In genomic region chr9:34426340-34427074, GRCh38 we compare ENCODE assay signal across 21 cellular contexts. TPM values are rescaled to one million over a fixed set of nuclear protein-coding genes. Genes with fewer than 3 reads are reported as not detected.
"Had no signal": no experiment of that assay in that cellular context is flagged by ENCODE, and none has a peak within 500 bp of the region (broad histone marks: within the 10 kb centered on the region; RNA-seq: fewer than 3 reads in every experiment).

No MANE protein-coding gene starts in this region.

- H3K4me3 Mint-ChIP-seq: activated CD4-positive, alpha-beta memory T cell treated with anti-CD3 and anti-CD28 coated beads, Interleukin-2, amount 10 ng/mL, durations not matched to agents 7 days and 5 days; activated CD4-positive, alpha-beta T cell treated with anti-CD3 and anti-CD28 coated beads, Interleukin-2, amount 10 ng/mL, durations not matched to agents 24 days and 14 days; activated naive CD4-positive, alpha-beta T cell treated with anti-CD3 and anti-CD28 coated beads, Interleukin-2, amount 10 ng/mL, durations not matched to agents 7 days and 5 days; activated T-cell treated with anti-CD3 and anti-CD28 coated beads, Interleukin-2, amount 50 U/mL, for 72 hours; mesothelial cell of epicardium; naive thymus-derived CD8-positive, alpha-beta T cell; stimulated activated naive B cell treated with anti-CD40 and anti-IgM and Interleukin-4, amounts not matched to agents 10 μg/mL and 1 μg/mL and 100 μg/mL, for 72 hours; T-helper 17 cell had no signal

- H3K27me3 Mint-ChIP-seq: activated CD4-positive, alpha-beta memory T cell treated with anti-CD3 and anti-CD28 coated beads, Interleukin-2, amount 10 ng/mL, durations not matched to agents 7 days and 5 days; activated CD4-positive, alpha-beta T cell treated with anti-CD3 and anti-CD28 coated beads, Interleukin-2, amount 10 ng/mL, durations not matched to agents 24 days and 14 days; activated naive CD4-positive, alpha-beta T cell treated with anti-CD3 and anti-CD28 coated beads, Interleukin-2, amount 10 ng/mL, durations not matched to agents 7 days and 5 days; naive thymus-derived CD8-positive, alpha-beta T cell; stimulated activated naive B cell treated with anti-CD40 and anti-IgM and Interleukin-4, amounts not matched to agents 10 μg/mL and 1 μg/mL and 100 μg/mL, for 72 hours; T-helper 17 cell had no signal

- H3K27ac Mint-ChIP-seq: activated CD4-positive, alpha-beta memory T cell treated with anti-CD3 and anti-CD28 coated beads, Interleukin-2, amount 10 ng/mL, durations not matched to agents 7 days and 5 days; activated CD4-positive, alpha-beta T cell treated with anti-CD3 and anti-CD28 coated beads, Interleukin-2, amount 10 ng/mL, durations not matched to agents 24 days and 14 days; activated naive CD4-positive, alpha-beta T cell treated with anti-CD3 and anti-CD28 coated beads, Interleukin-2, amount 10 ng/mL, durations not matched to agents 7 days and 5 days; activated T-cell treated with anti-CD3 and anti-CD28 coated beads, Interleukin-2, amount 50 U/mL, for 72 hours; mesothelial cell of epicardium; stimulated activated naive B cell treated with anti-CD40 and anti-IgM and Interleukin-4, amounts not matched to agents 10 μg/mL and 1 μg/mL and 100 μg/mL, for 72 hours; T-helper 17 cell had no signal

- H3K36me3 Mint-ChIP-seq: activated naive CD4-positive, alpha-beta T cell treated with anti-CD3 and anti-CD28 coated beads, Interleukin-2, amount 10 ng/mL, durations not matched to agents 7 days and 5 days; mesothelial cell of epicardium had no signal

- H3K9me3 Mint-ChIP-seq: activated CD4-positive, alpha-beta memory T cell treated with anti-CD3 and anti-CD28 coated beads, Interleukin-2, amount 10 ng/mL, durations not matched to agents 7 days and 5 days; activated CD4-positive, alpha-beta T cell treated with anti-CD3 and anti-CD28 coated beads, Interleukin-2, amount 10 ng/mL, durations not matched to agents 24 days and 14 days; activated naive CD4-positive, alpha-beta T cell treated with anti-CD3 and anti-CD28 coated beads, Interleukin-2, amount 10 ng/mL, durations not matched to agents 7 days and 5 days; activated T-cell treated with anti-CD3 and anti-CD28 coated beads, Interleukin-2, amount 50 U/mL, for 72 hours; mesothelial cell of epicardium; naive thymus-derived CD8-positive, alpha-beta T cell; stimulated activated naive B cell treated with anti-CD40 and anti-IgM and Interleukin-4, amounts not matched to agents 10 μg/mL and 1 μg/mL and 100 μg/mL, for 72 hours had no signal

- DNase-seq: activated CD4-positive, alpha-beta memory T cell treated with anti-CD3 and anti-CD28 coated beads, Interleukin-2, amount 10 ng/mL, durations not matched to agents 7 days and 5 days; activated CD4-positive, alpha-beta T cell treated with anti-CD3 and anti-CD28 coated beads, Interleukin-2, amount 10 ng/mL, durations not matched to agents 24 days and 14 days; activated effector memory CD4-positive, alpha-beta T cell treated with anti-CD3 and anti-CD28 coated beads, Interleukin-2, amount 50 U/mL, for 16 hours; activated naive CD4-positive, alpha-beta T cell treated with anti-CD3 and anti-CD28 coated beads, Interleukin-2, amount 10 ng/mL, durations not matched to agents 7 days and 5 days; activated T-cell treated with anti-CD3 and anti-CD28 coated beads, Interleukin-2, amount 50 U/mL, for 72 hours; amygdala; cerebellar nuclear complex; foreskin melanocyte; left ventricle myocardium inferior; naive thymus-derived CD8-positive, alpha-beta T cell; small intestine; stimulated activated CD8-positive, alpha-beta memory T cell treated with anti-CD3 and anti-CD28 coated beads, Interleukin-4, amount 100 ng/mL, for 48 hours; stimulated activated naive B cell treated with anti-CD40 and anti-IgM and Interleukin-4, amounts not matched to agents 10 μg/mL and 1 μg/mL and 100 μg/mL, for 72 hours; T-helper 17 cell; transverse colon had no signal

- H3K4me3 ChIP-seq: left ventricle myocardium inferior, transverse colon had no signal

- H3K4me1 Mint-ChIP-seq: activated CD4-positive, alpha-beta memory T cell treated with anti-CD3 and anti-CD28 coated beads, Interleukin-2, amount 10 ng/mL, durations not matched to agents 7 days and 5 days; activated CD4-positive, alpha-beta T cell treated with anti-CD3 and anti-CD28 coated beads, Interleukin-2, amount 10 ng/mL, durations not matched to agents 24 days and 14 days; activated naive CD4-positive, alpha-beta T cell treated with anti-CD3 and anti-CD28 coated beads, Interleukin-2, amount 10 ng/mL, durations not matched to agents 7 days and 5 days; naive thymus-derived CD8-positive, alpha-beta T cell had no signal

- H3K27me3 ChIP-seq: transverse colon had no signal

- H3K9me3 ChIP-seq: left ventricle myocardium inferior, transverse colon had no signal

- ATAC-seq: activated CD4-positive, CD25-positive, alpha-beta regulatory T cell treated with anti-CD3 and anti-CD28 coated beads, Interleukin-2, amount 50 U/mL, for 24 hours; activated T-cell treated with anti-CD3 and anti-CD28 coated beads, Interleukin-2, amount 50 U/mL, for 72 hours; esophagus mucosa; naive thymus-derived CD8-positive, alpha-beta T cell; sciatic nerve; stimulated activated naive B cell treated with anti-CD40 and anti-IgM and Interleukin-4, amounts not matched to agents 10 μg/mL and 1 μg/mL and 100 μg/mL, for 72 hours; T-helper 17 cell had no signal

- H3K36me3 ChIP-seq: transverse colon had no signal

- H3K27ac ChIP-seq: left ventricle myocardium inferior, transverse colon had no signal

RNA-seq across cellular contexts. Expression of gene DNAI1, which starts 32.1 kb away (rescaled TPM):
- total RNA-seq: activated CD4-positive, alpha-beta memory T cell treated with anti-CD3 and anti-CD28 coated beads, Interleukin-2, amount 10 ng/mL, durations not matched to agents 7 days and 5 days; activated CD4-positive, alpha-beta T cell treated with anti-CD3 and anti-CD28 coated beads, Interleukin-2, amount 10 ng/mL, durations not matched to agents 24 days and 14 days; esophagus mucosa; left ventricle myocardium inferior; lung microvascular endothelial cell; mesothelial cell of epicardium; naive thymus-derived CD8-positive, alpha-beta T cell; posterior vena cava; T-helper 17 cell; transverse colon had no signal
- polyA plus RNA-seq: naive thymus-derived CD8-positive, alpha-beta T cell; small intestine had no signal
